In genomic region chr20:63897978-63898561, GRCh38 we compare ENCODE assay signal across 18 cellular contexts. TPM values are rescaled to one million over a fixed set of nuclear protein-coding genes. Genes with fewer than 3 reads are reported as not detected.
DNase-seq lines count a peak whose midpoint lies in the region; ATAC-seq, FAIRE-seq and TF ChIP-seq lines count a peak whose summit lies in the region.
"Had no signal": no experiment of that assay in that cellular context is flagged by ENCODE, and none has a peak within 500 bp of the region (broad histone marks: within the 10 kb centered on the region; RNA-seq: fewer than 3 reads in every experiment).

No MANE protein-coding gene starts in this region.

- H3K4me1 ChIP-seq in CD4-positive, alpha-beta memory T cell (ENCODE audit: insufficient read depth, low read length), result peaks cover 76% of the 10 kb centered on the region
- H3K4me1 ChIP-seq in prostate gland (replicated peaks), result peaks cover 17% of the 10 kb centered on the region
- H3K4me1 ChIP-seq: HAP-1 had no signal

- peak overlapping the region in 7 of 8 donors; percentile 18 to 73 (median 64) for H3K4me3 Mint-ChIP-seq in CD4-positive, alpha-beta memory T cell
- H3K4me3 Mint-ChIP-seq in activated naive CD8-positive, alpha-beta T cell treated with anti-CD3 and anti-CD28 coated beads, Interleukin-2, amount 50 U/mL, for 24 hours, result no peak overlapping the region
- peak overlapping the region; percentile 76 for H3K4me3 Mint-ChIP-seq in natural killer cell treated with Interleukin-12 subunit alpha and Interleukin-12 subunit beta and Interleukin-15 and Interleukin-18, amount 100 ng/mL, for 72 hours

- POLR2A ChIA-PET in CD4-positive, alpha-beta memory T cell (lab: Charles Lee; ENCODE audit: partially characterized antibody), result interaction anchor here (3.7 kb wide), 1 partner anchor 58 kb away, joined by 31 read pairs; the partner anchor contains the start of gene UCKL1

- H3K9me3 Mint-ChIP-seq in CD4-positive, alpha-beta memory T cell, result peaks cover 0 to 2% (median 0%) of the 10 kb centered on the region in 8 donors
- H3K9me3 Mint-ChIP-seq in activated naive CD8-positive, alpha-beta T cell treated with anti-CD3 and anti-CD28 coated beads, Interleukin-2, amount 50 U/mL, for 24 hours, result no peaks in the 10 kb centered on the region
- no peaks in the 10 kb centered on the region for H3K9me3 Mint-ChIP-seq in natural killer cell treated with Interleukin-12 subunit alpha and Interleukin-12 subunit beta and Interleukin-15 and Interleukin-18, amount 100 ng/mL, for 72 hours

- 86% methylated on average over 6 of the region's 6 CpGs for WGBS in prostate gland

- no peak overlapping the region for H3K4me3 ChIP-seq in CD4-positive, alpha-beta memory T cell (ENCODE audit: low read length in 2 of 2)
- H3K4me3 ChIP-seq in prostate gland, result no peak overlapping the region
- H3K4me3 ChIP-seq: HAP-1 had no signal

- H3K9me3 ChIP-seq in CD4-positive, alpha-beta memory T cell (ENCODE audit: control insufficient read depth in 1 of 2, low read length in 2 of 2), result no peaks in the 10 kb centered on the region
- H3K9me3 ChIP-seq in prostate gland, result no peaks in the 10 kb centered on the region
- H3K9me3 ChIP-seq: HAP-1 had no signal

- no peaks in the 10 kb centered on the region for H3K27me3 Mint-ChIP-seq in CD4-positive, alpha-beta memory T cell
- no peaks in the 10 kb centered on the region for H3K27me3 Mint-ChIP-seq in activated naive CD8-positive, alpha-beta T cell treated with anti-CD3 and anti-CD28 coated beads, Interleukin-2, amount 50 U/mL, for 24 hours
- no peaks in the 10 kb centered on the region for H3K27me3 Mint-ChIP-seq in natural killer cell treated with Interleukin-12 subunit alpha and Interleukin-12 subunit beta and Interleukin-15 and Interleukin-18, amount 100 ng/mL, for 72 hours

- peak overlapping the region; percentile 20 for H3K27ac ChIP-seq in CD4-positive, alpha-beta memory T cell (ENCODE audit: low read depth, low read length)
- H3K27ac ChIP-seq in prostate gland, result no peak overlapping the region

- H3K4me1 Mint-ChIP-seq in CD4-positive, alpha-beta memory T cell, result peaks cover 37 to 77% (median 59%) of the 10 kb centered on the region in 4 donors
- H3K4me1 Mint-ChIP-seq in activated naive CD8-positive, alpha-beta T cell treated with anti-CD3 and anti-CD28 coated beads, Interleukin-2, amount 50 U/mL, for 24 hours, result peaks cover 60% of the 10 kb centered on the region
- peaks cover 39 to 49% of the 10 kb centered on the region in 2 donors for H3K4me1 Mint-ChIP-seq in natural killer cell treated with Interleukin-12 subunit alpha and Interleukin-12 subunit beta and Interleukin-15 and Interleukin-18, amount 100 ng/mL, for 72 hours (ENCODE audit: low read depth in 2 of 2)

- no peaks in the 10 kb centered on the region for H3K27me3 ChIP-seq in CD4-positive, alpha-beta memory T cell (ENCODE audit: insufficient read depth, low read length)
- H3K27me3 ChIP-seq in prostate gland (replicated peaks; ENCODE audit: insufficient read depth), result no peaks in the 10 kb centered on the region

- peak overlapping the region; percentile 52 to 85 (median 79) for H3K27ac Mint-ChIP-seq in CD4-positive, alpha-beta memory T cell
- peak overlapping the region; percentile 66 for H3K27ac Mint-ChIP-seq in activated naive CD8-positive, alpha-beta T cell treated with anti-CD3 and anti-CD28 coated beads, Interleukin-2, amount 50 U/mL, for 24 hours
- H3K27ac Mint-ChIP-seq in natural killer cell treated with Interleukin-12 subunit alpha and Interleukin-12 subunit beta and Interleukin-15 and Interleukin-18, amount 100 ng/mL, for 72 hours, result peak overlapping the region; percentile 11 to 93

- no peak for ATAC-seq in activated naive CD8-positive, alpha-beta T cell treated with anti-CD3 and anti-CD28 coated beads, Interleukin-2, amount 50 U/mL, for 24 hours
- no peak for ATAC-seq in natural killer cell treated with Interleukin-12 subunit alpha and Interleukin-12 subunit beta and Interleukin-15 and Interleukin-18, amount 100 ng/mL, for 72 hours
- ATAC-seq in GM21576 (IDR thresholded peaks at IDR 0.05; ENCODE audit: unreplicated experiment) (no peak), HG02870 (IDR thresholded peaks at IDR 0.05; ENCODE audit: unreplicated experiment) (no peak)

- CTCF ChIA-PET in CD4-positive, alpha-beta memory T cell (lab: Charles Lee; ENCODE audit: partially characterized antibody), result no interaction called here

- TF ChIP-seq POLR2A in prostate gland (IDR thresholded peaks at IDR 0.05), result no peak

- intact Hi-C loops in CD4-positive, alpha-beta memory T cell (cut with micrococcal nuclease), result loop anchor here (5.0 kb wide), 1 partner anchor 139 kb away; the partner anchor contains the start of gene C20orf204
- intact Hi-C loops in prostate gland (cut with DNase I), result loop anchor here (10.0 kb wide), 1 partner anchor 167 kb away; the partner anchor contains the start of gene TCEA2

- peaks cover 8 to 31% of the 10 kb centered on the region in 2 donors for H3K36me3 Mint-ChIP-seq in CD4-positive, alpha-beta memory T cell
- H3K36me3 Mint-ChIP-seq in activated naive CD8-positive, alpha-beta T cell treated with anti-CD3 and anti-CD28 coated beads, Interleukin-2, amount 50 U/mL, for 24 hours (ENCODE audit: low read depth), result peaks cover 28% of the 10 kb centered on the region
- peaks cover 6% of the 10 kb centered on the region for H3K36me3 Mint-ChIP-seq in natural killer cell treated with Interleukin-12 subunit alpha and Interleukin-12 subunit beta and Interleukin-15 and Interleukin-18, amount 100 ng/mL, for 72 hours

- DNase-seq in CD4-positive, alpha-beta memory T cell, result no peak
- DNase-seq in HTR-8/SVneo (ENCODE audit: insufficient read length, low spot score) (no peak), prostate gland (ENCODE audit: low spot score) (no peak), DMS 273 (lab: John Stamatoyannopoulos, UW; ENCODE audit: unreplicated experiment) (no peak)
- DNase-seq in activated naive CD8-positive, alpha-beta T cell treated with anti-CD3 and anti-CD28 coated beads, Interleukin-2, amount 50 U/mL, for 24 hours, result no peak
- no peak for DNase-seq in natural killer cell treated with Interleukin-12 subunit alpha and Interleukin-12 subunit beta and Interleukin-15 and Interleukin-18, amount 100 ng/mL, for 72 hours (ENCODE audit: low spot score)
- DNase-seq: COR-L47, dermis blood vessel endothelial cell, NCI-H1930, NCI-H526 treated with DMSO at 0.1 percent for 48 hours had no signal

- peaks cover 5% of the 10 kb centered on the region for H3K36me3 ChIP-seq in CD4-positive, alpha-beta memory T cell (ENCODE audit: insufficient read depth, low read length)
- no peaks in the 10 kb centered on the region for H3K36me3 ChIP-seq in prostate gland

- FAIRE-seq in HTR-8/SVneo (lab: Jason Lieb, UNC), result peak; percentile 82
- FAIRE-seq: GM18507 had no signal

- TF ChIP-seq CTCF in prostate gland (IDR thresholded peaks at IDR 0.05), result no peak

RNA-seq across cellular contexts. Expression of gene DNAJC5, which starts 3.1 kb away (rescaled TPM):
- total RNA-seq in CD4-positive, alpha-beta memory T cell, result 10 to 100 TPM; 53.3 to 54.4 TPM
- 1 to 10 TPM; 4.9 to 9.2 TPM for polyA plus RNA-seq in CD4-positive, alpha-beta memory T cell
- total RNA-seq in natural killer cell treated with Interleukin-12 subunit alpha and Interleukin-12 subunit beta and Interleukin-15 and Interleukin-18, amount 100 ng/mL, for 72 hours, result 10 to 100 TPM; 67.6 to 89.1 TPM
- 10 to 100 TPM; 44.4 to 66.6 TPM for total RNA-seq in prostate gland

RNA-seq across cellular contexts. Expression of gene TPD52L2, which starts 33.0 kb away (rescaled TPM):
- 10 to 100 TPM; 44.4 to 44.9 TPM for total RNA-seq in CD4-positive, alpha-beta memory T cell
- 10 to 100 TPM; 66.4 to 76.1 TPM for polyA plus RNA-seq in CD4-positive, alpha-beta memory T cell
- total RNA-seq in natural killer cell treated with Interleukin-12 subunit alpha and Interleukin-12 subunit beta and Interleukin-15 and Interleukin-18, amount 100 ng/mL, for 72 hours, result 10 to 100 TPM; 48.8 to 60.0 TPM
- total RNA-seq in prostate gland, result 100 to 1,000 TPM; 105 to 127 TPM

RNA-seq across cellular contexts. Expression of gene ABHD16B, which starts 36.8 kb away (rescaled TPM):
- total RNA-seq in CD4-positive, alpha-beta memory T cell, result not detected
- not detected for polyA plus RNA-seq in CD4-positive, alpha-beta memory T cell
- total RNA-seq in natural killer cell treated with Interleukin-12 subunit alpha and Interleukin-12 subunit beta and Interleukin-15 and Interleukin-18, amount 100 ng/mL, for 72 hours, result not detected
- total RNA-seq in prostate gland, result 1 to 10 TPM in 1 of 2 donors, not detected in 1; 1.6 TPM
- total RNA-seq: dermis blood vessel endothelial cell, LHCN-M2, liver, skeletal muscle tissue, subcutaneous adipose tissue had no signal

RNA-seq across cellular contexts. Expression of gene UCKL1, which starts 58.1 kb away (rescaled TPM):
- 10 to 100 TPM; 53.7 to 55.1 TPM for total RNA-seq in CD4-positive, alpha-beta memory T cell
- 10 to 100 TPM; 26.2 to 31.8 TPM for polyA plus RNA-seq in CD4-positive, alpha-beta memory T cell
- 10 to 100 TPM; 32.6 to 52.9 TPM for total RNA-seq in natural killer cell treated with Interleukin-12 subunit alpha and Interleukin-12 subunit beta and Interleukin-15 and Interleukin-18, amount 100 ng/mL, for 72 hours
- total RNA-seq in prostate gland, result 10 to 100 TPM; 46.6 to 66.2 TPM
